In genomic region chr10:62733654-62734293, GRCh38 we compare ENCODE assay signal across 8 cellular contexts.
DNase-seq lines count a peak whose midpoint lies in the region; ATAC-seq and TF ChIP-seq lines count a peak whose summit lies in the region.

No MANE protein-coding gene starts in this region.

- TF ChIP-seq CTCF in testis (IDR thresholded peaks at IDR 0.05), result no peak
- TF ChIP-seq CTCF in ascending aorta (IDR thresholded peaks at IDR 0.05), result no peak

- H3K36me3 Mint-ChIP-seq in activated naive CD4-positive, alpha-beta T cell treated with anti-CD3 and anti-CD28 coated beads, Interleukin-2, amount 10 ng/mL, durations not matched to agents 7 days and 5 days, result no peaks in the 10 kb centered on the region
- H3K36me3 Mint-ChIP-seq in activated T-helper 17 cell treated with anti-CD3 and anti-CD28 coated beads, Interleukin-2, amount 50 U/mL, for 72 hours (ENCODE audit: low read depth), result no peaks in the 10 kb centered on the region

- intact Hi-C loops in testis (cut with DNase I; ENCODE audit: low total_unique reads) (no loop called here), ascending aorta (cut with DNase I) (no loop called here)

- CTCF ChIA-PET in activated naive CD4-positive, alpha-beta T cell treated with anti-CD3 and anti-CD28 coated beads, Interleukin-2, amount 10 ng/mL, durations not matched to agents 7 days and 5 days (lab: Charles Lee), result interaction anchor here (1.0 to 3.0 kb wide), 4 partner anchors 53 to 489 kb away, joined by 3 to 14 read pairs (median 7); no protein-coding TSS in a partner anchor

- H3K27ac Mint-ChIP-seq in activated naive CD4-positive, alpha-beta T cell treated with anti-CD3 and anti-CD28 coated beads, Interleukin-2, amount 10 ng/mL, durations not matched to agents 7 days and 5 days, result no peak overlapping the region
- no peak overlapping the region for H3K27ac Mint-ChIP-seq in activated T-helper 17 cell treated with anti-CD3 and anti-CD28 coated beads, Interleukin-2, amount 50 U/mL, for 72 hours

- H3K27ac ChIP-seq in testis, result no peak overlapping the region
- no peak overlapping the region for H3K27ac ChIP-seq in ascending aorta

- WGBS in testis, 2 donors, result 90 to 100% methylated on average over 4 of the region's 4 CpGs

- H3K4me1 Mint-ChIP-seq in activated naive CD4-positive, alpha-beta T cell treated with anti-CD3 and anti-CD28 coated beads, Interleukin-2, amount 10 ng/mL, durations not matched to agents 7 days and 5 days, result peaks cover 5% of the 10 kb centered on the region
- H3K4me1 Mint-ChIP-seq in activated T-helper 17 cell treated with anti-CD3 and anti-CD28 coated beads, Interleukin-2, amount 50 U/mL, for 72 hours, result peaks cover 14% of the 10 kb centered on the region

- no peak for TF ChIP-seq POLR2A in testis (IDR thresholded peaks at IDR 0.05)

- DNase-seq in activated naive CD4-positive, alpha-beta T cell treated with anti-CD3 and anti-CD28 coated beads, Interleukin-2, amount 10 ng/mL, durations not matched to agents 7 days and 5 days, result peak; percentile 50
- DNase-seq in activated naive CD4-positive, alpha-beta T cell treated with Interleukin-2 at 50 U/mL for 16 hours, result no peak
- DNase-seq in stimulated activated CD8-positive, alpha-beta memory T cell treated with anti-CD3 and anti-CD28 coated beads, Interleukin-4, amount 100 ng/mL, for 48 hours, result peak; percentile 46
- no peak for DNase-seq in testis
- no peak for DNase-seq in NCI-H2171 treated with DMSO at 0.1 percent for 48 hours (lab: John Stamatoyannopoulos, UW)
- no peak for DNase-seq in ascending aorta (ENCODE audit: low spot score in 2 of 2)

- no peaks in the 10 kb centered on the region for H3K9me3 Mint-ChIP-seq in activated naive CD4-positive, alpha-beta T cell treated with anti-CD3 and anti-CD28 coated beads, Interleukin-2, amount 10 ng/mL, durations not matched to agents 7 days and 5 days
- H3K9me3 Mint-ChIP-seq in activated T-helper 17 cell treated with anti-CD3 and anti-CD28 coated beads, Interleukin-2, amount 50 U/mL, for 72 hours, result no peaks in the 10 kb centered on the region

- H3K4me3 ChIP-seq in testis, result no peak overlapping the region
- no peak overlapping the region for H3K4me3 ChIP-seq in ascending aorta

- H3K27me3 ChIP-seq in testis, result no peaks in the 10 kb centered on the region
- H3K27me3 ChIP-seq in ascending aorta, result no peaks in the 10 kb centered on the region

- H3K36me3 ChIP-seq in testis (ENCODE audit: low read depth, missing control alignments), result no peaks in the 10 kb centered on the region
- no peaks in the 10 kb centered on the region for H3K36me3 ChIP-seq in ascending aorta

- H3K4me1 ChIP-seq in testis (no peaks in the 10 kb centered on the region), ascending aorta (no peaks in the 10 kb centered on the region)

- peaks cover 12% of the 10 kb centered on the region for H3K27me3 Mint-ChIP-seq in activated naive CD4-positive, alpha-beta T cell treated with anti-CD3 and anti-CD28 coated beads, Interleukin-2, amount 10 ng/mL, durations not matched to agents 7 days and 5 days
- no peaks in the 10 kb centered on the region for H3K27me3 Mint-ChIP-seq in activated T-helper 17 cell treated with anti-CD3 and anti-CD28 coated beads, Interleukin-2, amount 50 U/mL, for 72 hours

- no peaks in the 10 kb centered on the region for H3K9me3 ChIP-seq in testis
- H3K9me3 ChIP-seq in ascending aorta, result no peaks in the 10 kb centered on the region

- peak; percentile 2 for ATAC-seq in HG02981 (IDR thresholded peaks at IDR 0.05; ENCODE audit: unreplicated experiment)
- peak; percentile 11 for ATAC-seq in activated T-helper 17 cell treated with anti-CD3 and anti-CD28 coated beads, Interleukin-2, amount 50 U/mL, for 72 hours (replicated peaks)

- peak overlapping the region; percentile 56 for H3K4me3 Mint-ChIP-seq in activated naive CD4-positive, alpha-beta T cell treated with anti-CD3 and anti-CD28 coated beads, Interleukin-2, amount 10 ng/mL, durations not matched to agents 7 days and 5 days
- no peak overlapping the region for H3K4me3 Mint-ChIP-seq in activated T-helper 17 cell treated with anti-CD3 and anti-CD28 coated beads, Interleukin-2, amount 50 U/mL, for 72 hours

Comparison
In these comparisons a context has a peak if more than half of its experiments do, and no peak if none do; other contexts are left out.
1. DNase-seq: peak in activated naive CD4-positive, alpha-beta T cell treated with anti-CD3 and anti-CD28 coated beads, Interleukin-2, amount 10 ng/mL, durations not matched to agents 7 days and 5 days (single experiment) and stimulated activated CD8-positive, alpha-beta memory T cell treated with anti-CD3 and anti-CD28 coated beads, Interleukin-4, amount 100 ng/mL, for 48 hours (single experiment); none in activated naive CD4-positive, alpha-beta T cell treated with Interleukin-2 at 50 U/mL for 16 hours (single experiment), testis (single experiment), NCI-H2171 treated with DMSO at 0.1 percent for 48 hours (single experiment) and ascending aorta (0 of 2).